12 cellular contexts compared by ENCODE assay signal in genomic region chr5:61701877-61702602, GRCh38.
DNase-seq lines count a peak whose midpoint lies in the region; ATAC-seq lines count a peak whose summit lies in the region.
"Had no signal": no experiment of that assay in that cellular context is flagged by ENCODE, and none has a peak within 500 bp of the region (broad histone marks: within the 10 kb centered on the region; RNA-seq: fewer than 3 reads in every experiment).

No MANE protein-coding gene starts in this region.

- peak; percentile 42 for DNase-seq in fibroblast of peridontal ligament (ENCODE audit: extremely low read depth)
- DNase-seq in stimulated activated CD4-positive, alpha-beta T cell treated with anti-CD3 and anti-CD28 coated beads, Interleukin-2, amount 100 ng/mL, for 48 hours = no peak
- no peak for DNase-seq in NCI-H2029 (lab: John Stamatoyannopoulos, UW)
- no peak for DNase-seq in GDM1 (lab: John Stamatoyannopoulos, UW)
- no peak for DNase-seq in NCI-H524 (lab: John Stamatoyannopoulos, UW)
- DNase-seq: CD8-positive, alpha-beta T cell; nephron progenitor cell had no signal

- ATAC-seq in GM18517 (IDR thresholded peaks at IDR 0.05; ENCODE audit: unreplicated experiment) = peak; percentile 52
- peak; percentile 74 for ATAC-seq in GM21447 (IDR thresholded peaks at IDR 0.05; ENCODE audit: unreplicated experiment)
- peak; percentile 61 for ATAC-seq in HG03095 (IDR thresholded peaks at IDR 0.05; ENCODE audit: unreplicated experiment)
- ATAC-seq: activated T-helper 17 cell treated with anti-CD3 and anti-CD28 coated beads, Interleukin-2, amount 50 U/mL, for 72 hours; CD8-positive, alpha-beta T cell; K562 had no signal
